24 cellular contexts compared by ENCODE assay signal in genomic region chr7:94710256-94710655, GRCh38.
"Had no signal": no experiment of that assay in that cellular context is flagged by ENCODE, and none has a peak within 500 bp of the region (broad histone marks: within the 10 kb centered on the region; RNA-seq: fewer than 3 reads in every experiment).

No MANE protein-coding gene starts in this region.

- DNase-seq: activated CD4-positive, CD25-positive, alpha-beta regulatory T cell treated with anti-CD3 and anti-CD28 coated beads, Interleukin-2, amount 50 U/mL, for 72 hours; activated CD8-positive, alpha-beta memory T cell treated with anti-CD3 and anti-CD28 coated beads for 24 hours; activated CD8-positive, alpha-beta memory T cell treated with anti-CD3 and anti-CD28 coated beads, Interleukin-2, amount 50 U/mL, for 48 hours; activated effector memory CD4-positive, alpha-beta T cell treated with anti-CD3 and anti-CD28 coated beads, Interleukin-2, amount 50 U/mL, for 16 hours; activated T-cell treated with anti-CD3 and anti-CD28 coated beads, Interleukin-2, amount 50 U/mL, for 72 hours; adrenal gland; colonic mucosa; islet precursor cell; nucleus accumbens; right cardiac atrium; small intestine; stimulated activated CD4-positive, alpha-beta T cell treated with anti-CD3 and anti-CD28 coated beads, Interleukin-15, amount 100 ng/mL, for 24 hours; stimulated activated CD4-positive, alpha-beta T cell treated with anti-CD3 and anti-CD28 coated beads, Interleukin-2, amount 100 ng/mL, for 48 hours; T-helper 1 cell; transverse colon; uterus had no signal

- H3K27me3 Mint-ChIP-seq: activated naive CD4-positive, alpha-beta T cell treated with anti-CD3 and anti-CD28 coated beads, Interleukin-2, amount 50 U/mL, for 24 hours; progenitor cell of endocrine pancreas; stimulated activated naive CD8-positive, alpha-beta T cell treated with anti-CD3 and anti-CD28 coated beads, Interleukin-15, Interleukin-2, amounts not matched to agents 100 ng/mL and 50 ng/mL, for 24 hours had no signal

- H3K27ac Mint-ChIP-seq: activated naive CD4-positive, alpha-beta T cell treated with anti-CD3 and anti-CD28 coated beads, Interleukin-2, amount 50 U/mL, for 24 hours; activated T-cell treated with anti-CD3 and anti-CD28 coated beads, Interleukin-2, amount 50 U/mL, for 72 hours; mesothelial cell of epicardium; nephron; progenitor cell of endocrine pancreas; stimulated activated naive CD8-positive, alpha-beta T cell treated with anti-CD3 and anti-CD28 coated beads, Interleukin-15, Interleukin-2, amounts not matched to agents 100 ng/mL and 50 ng/mL, for 24 hours had no signal

- H3K36me3 Mint-ChIP-seq: activated naive CD4-positive, alpha-beta T cell treated with anti-CD3 and anti-CD28 coated beads, Interleukin-2, amount 50 U/mL, for 24 hours; mesothelial cell of epicardium had no signal

- H3K4me3 ChIP-seq: adrenal gland, colonic mucosa, hepatocyte, lung, suprapubic skin, transverse colon, uterus had no signal

- H3K9me3 Mint-ChIP-seq: activated naive CD4-positive, alpha-beta T cell treated with anti-CD3 and anti-CD28 coated beads, Interleukin-2, amount 50 U/mL, for 24 hours; activated T-cell treated with anti-CD3 and anti-CD28 coated beads, Interleukin-2, amount 50 U/mL, for 72 hours; stimulated activated naive CD8-positive, alpha-beta T cell treated with anti-CD3 and anti-CD28 coated beads, Interleukin-15, Interleukin-2, amounts not matched to agents 100 ng/mL and 50 ng/mL, for 24 hours had no signal

- H3K4me1 Mint-ChIP-seq: activated naive CD4-positive, alpha-beta T cell treated with anti-CD3 and anti-CD28 coated beads, Interleukin-2, amount 50 U/mL, for 24 hours had no signal

- H3K4me3 Mint-ChIP-seq: activated naive CD4-positive, alpha-beta T cell treated with anti-CD3 and anti-CD28 coated beads, Interleukin-2, amount 50 U/mL, for 24 hours; activated T-cell treated with anti-CD3 and anti-CD28 coated beads, Interleukin-2, amount 50 U/mL, for 72 hours; mesothelial cell of epicardium; nephron; stimulated activated naive CD8-positive, alpha-beta T cell treated with anti-CD3 and anti-CD28 coated beads, Interleukin-15, Interleukin-2, amounts not matched to agents 100 ng/mL and 50 ng/mL, for 24 hours had no signal
